In genomic region chr5:43312699-43313034, GRCh38 we compare ENCODE assay signal across 8 cellular contexts. TPM values are rescaled to one million over a fixed set of nuclear protein-coding genes. Genes with fewer than 3 reads are reported as not detected.
A peak's percentile ranks its signal among the peaks of the same experiment; 100 is the strongest.
DNase-seq lines count a peak whose midpoint lies in the region; ATAC-seq and TF ChIP-seq lines count a peak whose summit lies in the region.

No MANE protein-coding gene starts in this region.

- H2AFZ ChIP-seq in parathyroid adenoma = peak overlapping the region; percentile 84

- TF ChIP-seq CTCF in heart left ventricle (IDR thresholded peaks at IDR 0.05) (no peak), parathyroid adenoma (IDR thresholded peaks at IDR 0.05) (no peak)

- no peaks in the 10 kb centered on the region for H3K9me3 ChIP-seq in heart left ventricle
- H3K9me3 ChIP-seq in SK-N-MC (ENCODE audit: low read depth, low read length) = no peaks in the 10 kb centered on the region
- no peaks in the 10 kb centered on the region for H3K9me3 ChIP-seq in parathyroid adenoma (ENCODE audit: control insufficient read depth, low read length)

- intact Hi-C loops in heart left ventricle (cut with DNase I) = loop anchor here in 9 of 10 donors (1.0 to 10.0 kb wide), 10 partner anchors 80 to 248 kb away; partner anchors contain the start of genes TMEM267 (in 6 of the 9) and ZNF131 (in 5 of the 9)
- intact Hi-C loops in left ventricle myocardium superior (cut with micrococcal nuclease) = loop anchor here (5.0 kb wide), 1 partner anchor 190 kb away; the partner anchor contains the start of gene ZNF131

- WGBS in heart left ventricle, 4 donors = 3 to 6% (median 5%) methylated on average over 9 of the region's 9 CpGs

- peak overlapping the region; percentile 67 to 97 (median 84) for H3K4me3 ChIP-seq in heart left ventricle
- H3K4me3 ChIP-seq in SK-N-MC = peak overlapping the region; percentile 99
- peak overlapping the region; percentile 95 for H3K4me3 ChIP-seq in parathyroid adenoma (ENCODE audit: low read depth, low read length)

- H3K79me2 ChIP-seq in parathyroid adenoma = peaks cover 30% of the 10 kb centered on the region

- H3K4me1 ChIP-seq in heart left ventricle (peaks cover 0 to 41% (median 26%) of the 10 kb centered on the region in 12 donors), parathyroid adenoma (no peaks in the 10 kb centered on the region)

- TF ChIP-seq POLR2A in heart left ventricle (IDR thresholded peaks at IDR 0.05) = no peak

- H3K9ac ChIP-seq in SK-N-MC (ENCODE audit: insufficient read length) (peak overlapping the region; percentile 95), parathyroid adenoma (peak overlapping the region; percentile 91)

- H3K36me3 ChIP-seq in heart left ventricle (peaks cover 0 to under 1% (median 0%) of the 10 kb centered on the region in 9 donors), SK-N-MC (ENCODE audit: insufficient read depth, low read length) (peaks cover 47% of the 10 kb centered on the region), parathyroid adenoma (ENCODE audit: control insufficient read depth, insufficient read depth, low read length) (no peaks in the 10 kb centered on the region)

- peak overlapping the region; percentile 79 for H3K4me2 ChIP-seq in parathyroid adenoma (ENCODE audit: low read length)

- DNase-seq in heart left ventricle (peak in 1 of 5 donors; percentile 7), left ventricle myocardium superior (no peak), SK-N-MC (ENCODE audit: low read depth, low spot score) (no peak)
- no peak for DNase-seq in stimulated activated CD4-positive, alpha-beta T cell treated with anti-CD3 and anti-CD28 coated beads, Interleukin-4, amount 100 ng/mL, for 24 hours

- H3K27me3 ChIP-seq in heart left ventricle = no peaks in the 10 kb centered on the region
- no peaks in the 10 kb centered on the region for H3K27me3 ChIP-seq in parathyroid adenoma (ENCODE audit: control insufficient read depth, insufficient read depth, low read length)

- H3K27ac ChIP-seq in heart left ventricle (peak overlapping the region; percentile 65 to 95 (median 87)), SK-N-MC (peak overlapping the region; percentile 86), parathyroid adenoma (peak overlapping the region; percentile 86)

- ATAC-seq in heart left ventricle (peak in 1 of 4 donors; percentile 1), left ventricle myocardium superior (no peak), HG03066 (IDR thresholded peaks at IDR 0.05; ENCODE audit: low read depth, unreplicated experiment) (peak; percentile 2), esophagus mucosa (peak; percentile 2), GM18858 (IDR thresholded peaks at IDR 0.05; ENCODE audit: unreplicated experiment) (no peak)

RNA-seq across cellular contexts. Expression of gene HMGCS1, which starts 0.5 kb away (rescaled TPM):
- total RNA-seq in heart left ventricle = 10 to 100 TPM in 7 of 9 donors, 1 to 10 TPM in 2; 7.9 to 34.8 (median 30.0) TPM
- polyA plus RNA-seq in heart left ventricle = 10 to 100 TPM in 1 of 2 donors, 1 to 10 TPM in 1; 6.3 to 34.7 TPM
- total RNA-seq in left ventricle myocardium superior = 25.4 TPM
- 307 TPM for total RNA-seq in esophagus mucosa

Comparison
In these comparisons a context has a peak if more than half of its experiments do, and no peak if none do; other contexts are left out.
1. ATAC-seq: peak in HG03066 (single experiment) and esophagus mucosa (single experiment); none in left ventricle myocardium superior (single experiment) and GM18858 (single experiment).
2. Peak in every context shown above with its lines, with median percentiles within 50 percentile points of each other: H3K27ac ChIP-seq and H3K4me3 ChIP-seq.